In genomic region chr12:15164997-15165659, GRCh38 we compare ENCODE assay signal across 13 cellular contexts. TPM values are rescaled to one million over a fixed set of nuclear protein-coding genes. Genes with fewer than 3 reads are reported as not detected.
DNase-seq lines count a peak whose midpoint lies in the region; ATAC-seq, FAIRE-seq and TF ChIP-seq lines count a peak whose summit lies in the region.
"Had no signal": no experiment of that assay in that cellular context is flagged by ENCODE, and none has a peak within 500 bp of the region (broad histone marks: within the 10 kb centered on the region; RNA-seq: fewer than 3 reads in every experiment).

No MANE protein-coding gene starts in this region.

- no peaks in the 10 kb centered on the region for H3K9me3 ChIP-seq in liver (ENCODE audit: control insufficient read depth in 4 of 4, low read length in 3 of 4)
- no peaks in the 10 kb centered on the region for H3K9me3 ChIP-seq in HepG2 (ENCODE audit: low read length)
- no peaks in the 10 kb centered on the region for H3K9me3 ChIP-seq in pancreas

- no peak overlapping the region for H3K4me2 ChIP-seq in HepG2 (ENCODE audit: low read depth, low read length)

- H3K9me3 Mint-ChIP-seq in endothelial cell (ENCODE audit: unreplicated experiment) = no peaks in the 10 kb centered on the region

- TF ChIP-seq EP300 in HepG2 (IDR thresholded peaks at IDR 0.05; ENCODE audit: low read depth in 2 of 2, low read length in 2 of 2) (no peak), HepG2 (CRISPR knock-in tag; IDR thresholded peaks at IDR 0.05; ENCODE audit: borderline replicate concordance) (no peak)

- WGBS in liver = 76% methylated on average over 6 of the region's 6 CpGs
- WGBS in HepG2 (ENCODE audit: low lambda C conversion rate) = 7% methylated on average over 4 of the region's 6 CpGs
- 43 to 49% methylated on average over 6 of the region's 6 CpGs for WGBS in pancreas, 2 donors

- DNase-seq in HepG2 (ENCODE audit: low spot score) (no peak), glomerular visceral epithelial cell (ENCODE audit: extremely low spot score) (peak; percentile 23), pancreas (no peak), endothelial cell (ENCODE audit: low spot score) (no peak)
- DNase-seq: activated gamma-delta T cell treated with Interleukin-2 at 50 U/mL for 16 hours, NCI-H2081 had no signal

- TF ChIP-seq POLR2A in HepG2 (IDR thresholded peaks at IDR 0.05; ENCODE audit: insufficient read depth in 1 of 2, low read depth in 2 of 2, low read length in 2 of 2) = no peak

- intact Hi-C loops in HepG2 (cut with micrococcal nuclease; ENCODE audit: unreplicated experiment) = no loop called here
- intact Hi-C loops in pancreas (cut with DNase I) = no loop called here

- H3K9ac ChIP-seq in liver (ENCODE audit: low read depth in 1 of 2, low read length in 2 of 2) (no peak overlapping the region), HepG2 (ENCODE audit: insufficient read depth, low read depth, low read length) (no peak overlapping the region)

- ATAC-seq in HepG2 (no peak), pancreas (peak; percentile 20 to 44 (median 34)), GM18520 (IDR thresholded peaks at IDR 0.05; ENCODE audit: unreplicated experiment) (no peak), HG03378 (IDR thresholded peaks at IDR 0.05; ENCODE audit: unreplicated experiment) (no peak), HG03460 (IDR thresholded peaks at IDR 0.05; ENCODE audit: unreplicated experiment) (no peak)
- ATAC-seq: activated CD4-positive, CD25-positive, alpha-beta regulatory T cell treated with anti-CD3 and anti-CD28 coated beads, Interleukin-2, amount 50 U/mL, for 24 hours had no signal

- in situ Hi-C loops in HepG2 (cut with HindIII; ENCODE audit: extremely low pct_ligation_motif_present, low pct_unique_long_range_greater_than_20kb) = no loop called here

- H3K36me3 Mint-ChIP-seq in endothelial cell (ENCODE audit: low read depth, unreplicated experiment) = no peaks in the 10 kb centered on the region

- FAIRE-seq in HepG2 (lab: Jason Lieb, UNC) (no peak), pancreas (lab: Jason Lieb, UNC) (no peak)
- FAIRE-seq: G401.6 had no signal

- BruUV-seq in HepG2 (replicated peaks; lab: Mats Ljungman, UMichigan) = no TSS peak

- no peak overlapping the region for H3K4me3 ChIP-seq in liver (ENCODE audit: low read depth in 1 of 3, low read length in 3 of 3)
- no peak overlapping the region for H3K4me3 ChIP-seq in HepG2 (replicated peaks in 1 of 3; ENCODE audit: insufficient read depth in 1 of 3, low read depth in 2 of 3, low read length in 3 of 3)
- no peak overlapping the region for H3K4me3 ChIP-seq in pancreas

- H4K20me1 ChIP-seq in HepG2 (ENCODE audit: insufficient read depth, low read length) = no peaks in the 10 kb centered on the region

- H3K27me3 Mint-ChIP-seq in endothelial cell (ENCODE audit: unreplicated experiment) = no peaks in the 10 kb centered on the region

- H3K4me1 Mint-ChIP-seq in endothelial cell (ENCODE audit: unreplicated experiment) = no peaks in the 10 kb centered on the region

- TF ChIP-seq RAD21 in liver (IDR thresholded peaks at IDR 0.05) = no peak
- TF ChIP-seq RAD21 in HepG2 (CRISPR knock-in tag; IDR thresholded peaks at IDR 0.05) = no peak

- POLR2A ChIA-PET in HepG2 (lab: Yijun Ruan, JAX) = no interaction called here

- H3K4me3 Mint-ChIP-seq in endothelial cell (ENCODE audit: unreplicated experiment) = no peak overlapping the region

- no peak overlapping the region for H2AFZ ChIP-seq in HepG2 (ENCODE audit: low read length)

- TF ChIP-seq CTCF in liver (IDR thresholded peaks at IDR 0.05; ENCODE audit: low read depth, low read length, missing input control) (no peak), HepG2 (CRISPR knock-in tag; IDR thresholded peaks at IDR 0.05) (no peak), pancreas (IDR thresholded peaks at IDR 0.05) (no peak), endothelial cell (IDR thresholded peaks at IDR 0.05; ENCODE audit: unreplicated experiment) (no peak)

- H3K36me3 ChIP-seq in liver (ENCODE audit: control insufficient read depth in 4 of 4, insufficient read depth in 3 of 4, low read depth in 1 of 4, low read length in 3 of 4) (no peaks in the 10 kb centered on the region), HepG2 (replicated peaks in 1 of 2; ENCODE audit: control insufficient read depth in 1 of 2, insufficient read depth in 2 of 2, low read length in 2 of 2) (no peaks in the 10 kb centered on the region), pancreas (no peaks in the 10 kb centered on the region)

- H3K79me2 ChIP-seq in HepG2 (ENCODE audit: insufficient read depth, low read length) = no peaks in the 10 kb centered on the region

- H3K27ac ChIP-seq in liver (ENCODE audit: low read depth in 1 of 2, low read length in 2 of 2) (peak overlapping the region in 1 of 2 donors; percentile 16), HepG2 (ENCODE audit: extremely low read length, insufficient read depth, low read length) (no peak overlapping the region), pancreas (peak overlapping the region in 3 of 4 donors; percentile 10 to 50 (median 31))

- H3K27ac Mint-ChIP-seq in endothelial cell (ENCODE audit: unreplicated experiment) = no peak overlapping the region

- CTCF ChIA-PET in HepG2 (lab: Yijun Ruan, JAX; ENCODE audit: low intra/inter-chr PET ratio, low total read pairs) = no interaction called here

- H3K4me1 ChIP-seq in liver (ENCODE audit: control insufficient read depth in 4 of 4, insufficient read depth in 4 of 4, low read length in 3 of 4) = no peaks in the 10 kb centered on the region
- no peaks in the 10 kb centered on the region for H3K4me1 ChIP-seq in HepG2 (ENCODE audit: insufficient read depth, low read length)
- H3K4me1 ChIP-seq in pancreas = peaks cover 0 to 15% (median 8%) of the 10 kb centered on the region in 3 donors

- H3K27me3 ChIP-seq in liver (ENCODE audit: control insufficient read depth in 4 of 4, insufficient read depth in 4 of 4, low read length in 3 of 4) (no peaks in the 10 kb centered on the region), HepG2 (ENCODE audit: control insufficient read depth in 1 of 2, insufficient read depth in 2 of 2, low read length in 2 of 2) (no peaks in the 10 kb centered on the region), pancreas (no peaks in the 10 kb centered on the region)

TF ChIP-seq in liver, 16 proteins besides CTCF, POLR2A, EP300 and RAD21 (continues in another document):
- peak; percentile 18 for TF ChIP-seq NR2F2 (IDR thresholded peaks at IDR 0.05)
- TF ChIP-seq SP1 (IDR thresholded peaks at IDR 0.05) = peak; percentile 42

TF ChIP-seq in HepG2, 621 proteins besides CTCF, POLR2A, EP300 and RAD21:
- TF ChIP-seq NONO (IDR thresholded peaks at IDR 0.05) (no peak), NONO (CRISPR knock-in tag; conservative IDR thresholded peaks at IDR 0.05) (no peak), NR2C2 (CRISPR knock-in tag; IDR thresholded peaks at IDR 0.05; ENCODE audit: borderline replicate concordance) (no peak), ZNF124 (CRISPR knock-in tag; IDR thresholded peaks at IDR 0.05) (no peak)

RNA-seq across cellular contexts. Expression of gene RERG, which starts 56.1 kb away (rescaled TPM):
- total RNA-seq in liver = 1 to 10 TPM; 1.0 to 1.4 TPM
- 1 to 10 TPM; 1.0 to 1.2 TPM for polyA plus RNA-seq in liver
- total RNA-seq in HepG2 (2016; rRNA removed; fragmentation: Illumina TruSeq; extraction: Trizol) = not detected in 2 replicates
- total RNA-seq in HepG2 (2016; cell fraction: cytosol; rRNA removed; fragmentation: Illumina TruSeq; extraction: Trizol; ENCODE audit: low read depth) = not detected in 2 replicates
- total RNA-seq in HepG2 (2016; cell fraction: insoluble cytoplasmic fraction; rRNA removed; fragmentation: Illumina TruSeq; extraction: Trizol) = not detected in 2 replicates
- not detected in 2 replicates for total RNA-seq in HepG2 (2016; cell fraction: membrane; rRNA removed; fragmentation: Illumina TruSeq; extraction: Trizol)
- not detected in 2 replicates for total RNA-seq in HepG2 (2016; cell fraction: nucleus; rRNA removed; fragmentation: Illumina TruSeq; extraction: Trizol)
- polyA plus RNA-seq in HepG2 (2011; rRNA removed) = not detected in 2 replicates
- polyA plus RNA-seq in HepG2 (2011; cell fraction: cytosol; rRNA removed) = not detected in 2 replicates
- polyA plus RNA-seq in HepG2 (2011; cell fraction: nucleus; rRNA removed) = not detected in 2 replicates
- not detected in 2 replicates for polyA plus RNA-seq in HepG2 (2012)
- not detected in 2 replicates for polyA plus RNA-seq in HepG2 (2016; cell fraction: cytosol; fragmentation: Illumina TruSeq; extraction: Trizol; ENCODE audit: low read depth)
- not detected in 2 replicates for polyA plus RNA-seq in HepG2 (2016; cell fraction: insoluble cytoplasmic fraction; fragmentation: Illumina TruSeq; extraction: Trizol; ENCODE audit: low read depth)
- not detected in 2 replicates for polyA plus RNA-seq in HepG2 (2016; cell fraction: membrane; fragmentation: Illumina TruSeq; extraction: Trizol; ENCODE audit: low read depth)
- not detected in 2 replicates for polyA plus RNA-seq in HepG2 (2016; cell fraction: nucleus; fragmentation: Illumina TruSeq; extraction: Trizol; ENCODE audit: insufficient read depth, low read depth)
- polyA minus RNA-seq in HepG2 (2011; rRNA and poly(A)+ RNA removed; ENCODE audit: low replicate concordance) = not detected in 2 replicates
- polyA minus RNA-seq in HepG2 (2011; cell fraction: cytosol; rRNA and poly(A)+ RNA removed) = not detected in 2 replicates
- not detected in 2 replicates for polyA minus RNA-seq in HepG2 (2011; cell fraction: nucleus; rRNA and poly(A)+ RNA removed)
- 10 to 100 TPM in 1 of 6 donors, 1 to 10 TPM in 5; 2.0 to 10.4 (median 5.2) TPM for total RNA-seq in pancreas
- 1 to 10 TPM; 6.4 to 6.7 TPM for polyA plus RNA-seq in pancreas
- 2.5 TPM for total RNA-seq in endothelial cell (ENCODE audit: unreplicated experiment)
- total RNA-seq: lung microvascular endothelial cell had no signal

Comparison
In these comparisons a context has a peak if more than half of its experiments do, and no peak if none do; other contexts are left out.
1. ATAC-seq: peak in pancreas (4 of 4); none in HepG2 (single experiment), GM18520 (single experiment), HG03378 (single experiment) and HG03460 (single experiment).